In genomic region chr6:13384966-13385365, GRCh38 we compare ENCODE assay signal across 23 cellular contexts. TPM values are rescaled to one million over a fixed set of nuclear protein-coding genes. Genes with fewer than 3 reads are reported as not detected.
DNase-seq lines count a peak whose midpoint lies in the region; ATAC-seq and TF ChIP-seq lines count a peak whose summit lies in the region.
"Had no signal": no experiment of that assay in that cellular context is flagged by ENCODE, and none has a peak within 500 bp of the region (broad histone marks: within the 10 kb centered on the region; RNA-seq: fewer than 3 reads in every experiment).

No MANE protein-coding gene starts in this region.

- intact Hi-C loops in Right ventricle myocardium inferior (cut with DNase I), result no loop called here
- intact Hi-C loops in cardiac septum (cut with DNase I), result no loop called here
- intact Hi-C loops in activated B cell treated with CpG ODN at 0.5 μM for 24 hours (cut with micrococcal nuclease), result no loop called here

- H3K4me3 Mint-ChIP-seq in activated B cell treated with CpG ODN at 0.5 μM for 24 hours (no peak overlapping the region), immature natural killer cell (peak overlapping the region in 2 of 5 donors; percentile 18 to 43)
- H3K4me3 Mint-ChIP-seq in stimulated activated memory B cell treated with anti-CD40 and anti-IgM and Interleukin-4, amounts not matched to agents 10 μg/mL and 1 μg/mL and 100 μg/mL, for 72 hours, result no peak overlapping the region
- H3K4me3 Mint-ChIP-seq: activated CD8-positive, alpha-beta T cell treated with anti-CD3 and anti-CD28 coated beads, Interleukin-2, amount 10 ng/mL, durations not matched to agents 7 days and 5 days; activated naive CD8-positive, alpha-beta T cell; activated T-helper 1 cell treated with anti-CD3 and anti-CD28 coated beads, Interleukin-12 subunit alpha, Interleukin-12 subunit beta, Interleukin-2, Interleukin-4 antibody, amounts not matched to agents 30 ng/mL and 10 ng/mL and 1 ng/mL, durations not matched to agents 14 hours and 24 hours and 36 hours; CD8-positive, alpha-beta T cell; T-helper 2 cell treated with Interferon-gamma antibody and Interleukin-4, amounts not matched to agents 5 μg/mL and 100 μg/mL, for 36 hours had no signal

- H3K36me3 Mint-ChIP-seq in activated B cell treated with CpG ODN at 0.5 μM for 24 hours (ENCODE audit: low read depth), result peaks cover 1% of the 10 kb centered on the region
- peaks cover 0 to 12% (median under 1%) of the 10 kb centered on the region in 3 donors for H3K36me3 Mint-ChIP-seq in immature natural killer cell
- peaks cover 11% of the 10 kb centered on the region for H3K36me3 Mint-ChIP-seq in stimulated activated memory B cell treated with anti-CD40 and anti-IgM and Interleukin-4, amounts not matched to agents 10 μg/mL and 1 μg/mL and 100 μg/mL, for 72 hours
- H3K36me3 Mint-ChIP-seq: CD8-positive, alpha-beta T cell had no signal

- ATAC-seq in Right ventricle myocardium inferior, result peak; percentile 71
- ATAC-seq in activated B cell treated with CpG ODN at 0.5 μM for 24 hours (ENCODE audit: low read depth), result no peak
- ATAC-seq in stimulated activated memory B cell treated with anti-CD40 and anti-IgM and Interleukin-4, amounts not matched to agents 10 μg/mL and 1 μg/mL and 100 μg/mL, for 72 hours, result no peak
- no peak for ATAC-seq in GM21423 (IDR thresholded peaks at IDR 0.05; ENCODE audit: unreplicated experiment)
- ATAC-seq: activated CD8-positive, alpha-beta T cell treated with anti-CD3 and anti-CD28 coated beads, Interleukin-2, amount 10 ng/mL, durations not matched to agents 7 days and 5 days; CD8-positive, alpha-beta T cell had no signal

- peak overlapping the region; percentile 82 for H3K27ac Mint-ChIP-seq in activated B cell treated with CpG ODN at 0.5 μM for 24 hours
- H3K27ac Mint-ChIP-seq in immature natural killer cell, result peak overlapping the region; percentile 88 to 96 (median 92)
- H3K27ac Mint-ChIP-seq in stimulated activated memory B cell treated with anti-CD40 and anti-IgM and Interleukin-4, amounts not matched to agents 10 μg/mL and 1 μg/mL and 100 μg/mL, for 72 hours, result peak overlapping the region; percentile 66
- H3K27ac Mint-ChIP-seq: activated CD8-positive, alpha-beta T cell treated with anti-CD3 and anti-CD28 coated beads, Interleukin-2, amount 10 ng/mL, durations not matched to agents 7 days and 5 days; activated naive CD8-positive, alpha-beta T cell; activated T-helper 1 cell treated with anti-CD3 and anti-CD28 coated beads, Interleukin-12 subunit alpha, Interleukin-12 subunit beta, Interleukin-2, Interleukin-4 antibody, amounts not matched to agents 30 ng/mL and 10 ng/mL and 1 ng/mL, durations not matched to agents 14 hours and 24 hours and 36 hours; CD8-positive, alpha-beta T cell; T-helper 2 cell treated with Interferon-gamma antibody and Interleukin-4, amounts not matched to agents 5 μg/mL and 100 μg/mL, for 36 hours had no signal

- H3K27me3 Mint-ChIP-seq in activated B cell treated with CpG ODN at 0.5 μM for 24 hours (no peaks in the 10 kb centered on the region), immature natural killer cell (ENCODE audit: low read depth in 3 of 3) (peaks cover 0 to 6% (median 3%) of the 10 kb centered on the region in 3 donors)
- H3K27me3 Mint-ChIP-seq in stimulated activated memory B cell treated with anti-CD40 and anti-IgM and Interleukin-4, amounts not matched to agents 10 μg/mL and 1 μg/mL and 100 μg/mL, for 72 hours, result no peaks in the 10 kb centered on the region
- H3K27me3 Mint-ChIP-seq: activated naive CD8-positive, alpha-beta T cell had no signal

- TF ChIP-seq CTCF in activated B cell treated with CpG ODN at 0.5 μM for 24 hours (IDR thresholded peaks at IDR 0.05), result no peak

- CTCF ChIA-PET in activated B cell treated with CpG ODN at 0.5 μM for 24 hours (lab: Charles Lee), result interaction anchor here (0.8 to 3.8 kb wide), 7 partner anchors 16 to 190 kb away, joined by 3 to 20 read pairs (median 6); partner anchors contain the start of gene SIRT5

- H3K9me3 Mint-ChIP-seq in activated B cell treated with CpG ODN at 0.5 μM for 24 hours (peaks cover 6% of the 10 kb centered on the region), immature natural killer cell (no peaks in the 10 kb centered on the region)
- H3K9me3 Mint-ChIP-seq in stimulated activated memory B cell treated with anti-CD40 and anti-IgM and Interleukin-4, amounts not matched to agents 10 μg/mL and 1 μg/mL and 100 μg/mL, for 72 hours, result peaks cover 3% of the 10 kb centered on the region

- POLR2A ChIA-PET in activated B cell treated with CpG ODN at 0.5 μM for 24 hours (lab: Charles Lee), result interaction anchor here (0.9 to 1.9 kb wide), 3 partner anchors 12 to 56 kb away, joined by 3 to 9 read pairs (median 4); partner anchors contain the start of gene TBC1D7

- H3K4me1 Mint-ChIP-seq in activated B cell treated with CpG ODN at 0.5 μM for 24 hours (peaks cover 59% of the 10 kb centered on the region), immature natural killer cell (peaks cover 96 to 100% of the 10 kb centered on the region in 2 donors)
- H3K4me1 Mint-ChIP-seq in stimulated activated memory B cell treated with anti-CD40 and anti-IgM and Interleukin-4, amounts not matched to agents 10 μg/mL and 1 μg/mL and 100 μg/mL, for 72 hours, result peaks cover 45% of the 10 kb centered on the region

- DNase-seq in Right ventricle myocardium inferior (ENCODE audit: missing footprints) (no peak), cardiac septum (ENCODE audit: low spot score) (no peak), activated B cell treated with CpG ODN at 0.5 μM for 24 hours (no peak), immature natural killer cell (no peak), DMS114 treated with DMSO at 0.1 percent for 48 hours (lab: John Stamatoyannopoulos, UW; ENCODE audit: unreplicated experiment) (no peak), epidermal melanocyte (ENCODE audit: insufficient read length, low spot score) (no peak)
- DNase-seq: activated CD4-positive, CD25-positive, alpha-beta regulatory T cell; activated CD8-positive, alpha-beta T cell treated with anti-CD3 and anti-CD28 coated beads, Interleukin-2, amount 10 ng/mL, durations not matched to agents 7 days and 5 days; CD8-positive, alpha-beta T cell; cortex of kidney; DMS79 treated with DMSO at 0.1 percent for 48 hours; foreskin fibroblast; IMR-90; NCI-H2029 treated with DMSO at 0.1 percent for 48 hours; NCI-H774; nucleus accumbens; stimulated activated CD4-positive, alpha-beta T cell treated with anti-CD3 and anti-CD28 coated beads, Interleukin-15, amount 100 ng/mL, for 24 hours; testis had no signal

RNA-seq across cellular contexts. Expression of gene TBC1D7, which starts 56.6 kb away (rescaled TPM):
- total RNA-seq in Right ventricle myocardium inferior (32.2 TPM), cardiac septum (30.5 TPM), activated B cell treated with CpG ODN at 0.5 μM for 24 hours (17.3 and 18.5 TPM in 2 replicates)
- polyA plus RNA-seq in immature natural killer cell, result 10 to 100 TPM; 19.0 to 40.3 (median 23.5) TPM
